Comparison of ENCODE assay signal across 17 cellular contexts in the genomic region with DNA sequence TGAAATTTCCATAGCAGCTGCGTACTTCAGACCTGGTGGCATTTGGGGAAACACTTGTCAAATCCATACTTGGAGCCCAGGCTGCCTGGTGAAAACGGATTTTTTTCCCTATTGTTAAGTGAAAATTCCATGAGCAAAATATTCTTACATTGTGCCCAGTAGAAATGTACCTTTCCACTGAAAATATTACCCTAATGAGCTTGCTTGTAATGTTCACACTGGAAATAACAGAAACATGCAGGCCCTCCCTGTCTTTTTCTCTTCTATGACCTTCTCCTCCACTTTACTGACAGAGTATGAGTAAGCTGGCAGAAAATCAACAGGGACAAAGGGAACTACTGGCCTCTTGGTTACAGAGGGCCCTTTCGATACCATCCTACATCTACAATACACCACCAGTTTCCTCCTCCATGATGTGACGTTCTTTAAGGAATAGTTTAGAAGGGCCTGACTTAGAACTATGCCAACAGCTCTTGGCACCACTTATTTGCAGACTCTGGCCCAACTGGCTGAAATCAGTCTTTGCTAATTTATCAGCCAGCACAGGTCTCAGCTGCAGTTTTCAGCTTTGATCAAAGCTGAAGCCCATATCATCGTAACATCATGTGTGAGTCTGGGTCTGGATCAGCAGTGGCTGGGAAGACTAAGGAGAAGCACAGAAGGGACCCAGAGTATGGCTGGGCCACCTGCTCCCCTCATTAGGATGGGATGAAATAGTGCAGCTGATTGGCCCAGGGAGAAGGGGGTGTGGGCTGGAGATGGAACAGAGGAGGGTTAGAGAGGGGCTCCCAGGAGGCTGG.
DNase-seq lines count a peak whose midpoint lies in the region; ATAC-seq and TF ChIP-seq lines count a peak whose summit lies in the region.
"Had no signal": no experiment of that assay in that cellular context is flagged by ENCODE, and none has a peak within 500 bp of the region (broad histone marks: within the 10 kb centered on the region; RNA-seq: fewer than 3 reads in every experiment).

No MANE protein-coding gene starts in this region.

- H3K4me1 ChIP-seq in adrenal gland (replicated peaks in 1 of 2): peaks cover 14 to 15% of the 10 kb centered on the region in 2 donors

- no peak for TF ChIP-seq CTCF in adrenal gland (IDR thresholded peaks at IDR 0.05)
- no peak for TF ChIP-seq CTCF in natural killer cell (IDR thresholded peaks at IDR 0.05)

- no peaks in the 10 kb centered on the region for H3K36me3 Mint-ChIP-seq in T-helper 2 cell treated with Interferon-gamma antibody and Interleukin-4, amounts not matched to agents 5 μg/mL and 100 μg/mL, for 36 hours (ENCODE audit: low read depth)
- H3K36me3 Mint-ChIP-seq in natural killer cell: no peaks in the 10 kb centered on the region

- no peaks in the 10 kb centered on the region for H3K27me3 ChIP-seq in adrenal gland
- H3K27me3 ChIP-seq: cardiac muscle cell, SJSA1, thyroid gland had no signal

- no peak for DNase-seq in T-helper 2 cell treated with Interferon-gamma antibody and Interleukin-4, amounts not matched to agents 5 μg/mL and 100 μg/mL, for 36 hours (ENCODE audit: low spot score)
- DNase-seq in T-helper 2 cell: no peak
- DNase-seq in HT-29 (ENCODE audit: low spot score): peak; percentile 46
- peak in 3 of 7 donors; percentile 41 to 47 (median 45) for DNase-seq in adrenal gland
- DNase-seq in natural killer cell: no peak
- no peak for DNase-seq in NOMO-1 treated with DMSO at 0.1 percent for 48 hours (lab: John Stamatoyannopoulos, UW; ENCODE audit: unreplicated experiment)
- no peak for DNase-seq in central memory CD4-positive, alpha-beta T cell
- DNase-seq: Kasumi-1, mammary epithelial cell, NCI-H2029 treated with DMSO at 0.1 percent for 48 hours, NCI-H82, small intestine, thyroid gland had no signal

- TF ChIP-seq POLR2A in adrenal gland (IDR thresholded peaks at IDR 0.05): no peak

- intact Hi-C loops in adrenal gland (cut with DNase I): no loop called here
- intact Hi-C loops in natural killer cell (cut with micrococcal nuclease): loop anchor here (5.0 kb wide), 1 partner anchor 62 kb away; no protein-coding TSS in a partner anchor

- H3K27me3 Mint-ChIP-seq in T-helper 2 cell treated with Interferon-gamma antibody and Interleukin-4, amounts not matched to agents 5 μg/mL and 100 μg/mL, for 36 hours (ENCODE audit: low read depth): peaks cover 20% of the 10 kb centered on the region
- H3K27me3 Mint-ChIP-seq in natural killer cell (ENCODE audit: low read depth in 2 of 2): no peaks in the 10 kb centered on the region

- no peak for ATAC-seq in natural killer cell
- ATAC-seq in HG02623 (IDR thresholded peaks at IDR 0.05; ENCODE audit: unreplicated experiment): no peak

- H3K27ac ChIP-seq in adrenal gland: peak overlapping the region in 4 of 5 donors; percentile 10 to 73 (median 48)
- H3K27ac ChIP-seq: cardiac muscle cell, SJSA1, thyroid gland, VCaP had no signal

- peaks cover 22% of the 10 kb centered on the region for H3K4me1 Mint-ChIP-seq in T-helper 2 cell treated with Interferon-gamma antibody and Interleukin-4, amounts not matched to agents 5 μg/mL and 100 μg/mL, for 36 hours (ENCODE audit: low read depth)
- H3K4me1 Mint-ChIP-seq in natural killer cell: peaks cover 41 to 53% of the 10 kb centered on the region in 2 donors

- H3K4me3 Mint-ChIP-seq in T-helper 2 cell treated with Interferon-gamma antibody and Interleukin-4, amounts not matched to agents 5 μg/mL and 100 μg/mL, for 36 hours: peak overlapping the region; percentile 48
- H3K4me3 Mint-ChIP-seq in natural killer cell: no peak overlapping the region

- no peak overlapping the region for H3K4me3 ChIP-seq in adrenal gland
- H3K4me3 ChIP-seq: cardiac muscle cell, SJSA1, thyroid gland had no signal

- no peaks in the 10 kb centered on the region for H3K36me3 ChIP-seq in adrenal gland (replicated peaks in 1 of 2)
- H3K36me3 ChIP-seq: cardiac muscle cell, SJSA1, thyroid gland had no signal

- no peaks in the 10 kb centered on the region for H3K9me3 ChIP-seq in adrenal gland (replicated peaks in 1 of 3)
- H3K9me3 ChIP-seq: SJSA1, thyroid gland had no signal

- H3K27ac Mint-ChIP-seq in T-helper 2 cell treated with Interferon-gamma antibody and Interleukin-4, amounts not matched to agents 5 μg/mL and 100 μg/mL, for 36 hours: peak overlapping the region; percentile 84
- H3K27ac Mint-ChIP-seq in natural killer cell: peak overlapping the region; percentile 87 to 91

- WGBS in adrenal gland, 4 donors: 57 to 77% (median 69%) methylated on average over 5 of the region's 5 CpGs

- no peaks in the 10 kb centered on the region for H3K9me3 Mint-ChIP-seq in T-helper 2 cell treated with Interferon-gamma antibody and Interleukin-4, amounts not matched to agents 5 μg/mL and 100 μg/mL, for 36 hours
- no peaks in the 10 kb centered on the region for H3K9me3 Mint-ChIP-seq in natural killer cell
